In the genomic region with DNA sequence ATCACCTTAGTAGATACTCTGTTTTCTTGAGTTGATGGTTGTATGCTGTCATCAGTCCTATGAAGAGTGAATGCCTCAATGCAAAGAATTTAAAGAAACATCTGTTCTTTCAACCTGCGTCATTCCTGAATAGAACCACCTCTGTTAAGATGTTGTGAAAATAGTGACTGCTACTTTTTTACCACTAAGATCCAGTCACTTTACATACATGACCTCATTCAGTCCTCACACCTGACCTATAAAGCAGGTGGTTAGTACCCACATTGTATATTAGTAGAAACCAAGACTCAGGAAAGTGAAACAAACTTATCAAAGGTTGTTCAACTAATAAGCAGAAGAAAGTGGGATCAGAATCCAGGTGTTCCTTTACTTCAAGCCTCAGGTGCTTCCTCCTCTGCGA, we compare ENCODE assay signal across 17 cellular contexts.
A peak's percentile ranks its signal among the peaks of the same experiment; 100 is the strongest.
DNase-seq lines count a peak whose midpoint lies in the region; ATAC-seq and TF ChIP-seq lines count a peak whose summit lies in the region.
"Had no signal": no experiment of that assay in that cellular context is flagged by ENCODE, and none has a peak within 500 bp of the region (broad histone marks: within the 10 kb centered on the region; RNA-seq: fewer than 3 reads in every experiment).

No MANE protein-coding gene starts in this region.

- H3K27me3 ChIP-seq in breast epithelium (no peaks in the 10 kb centered on the region), sigmoid colon (no peaks in the 10 kb centered on the region)
- H3K27me3 ChIP-seq: upper lobe of right lung had no signal

- no peak for DNase-seq in MCF 10A (ENCODE audit: unreplicated experiment)
- no peak for DNase-seq in breast epithelium (ENCODE audit: low spot score in 2 of 2)
- no peak for DNase-seq in DMS53 (lab: John Stamatoyannopoulos, UW)
- DNase-seq in retina, result no peak
- no peak for DNase-seq in sigmoid colon
- DNase-seq: CD8-positive, alpha-beta memory T cell; hippocampal formation; lower lobe of right lung; NCI-H2029 treated with DMSO at 0.1 percent for 48 hours; NK-92 treated with Interleukin-12 subunit alpha and Interleukin-12 subunit beta, amount 100 ng/mL, for 24 hours; upper lobe of right lung had no signal

- no peaks in the 10 kb centered on the region for H3K27me3 Mint-ChIP-seq in MCF 10A (ENCODE audit: insufficient read depth, unreplicated experiment)
- no peaks in the 10 kb centered on the region for H3K27me3 Mint-ChIP-seq in stimulated activated memory B cell treated with anti-CD40 and anti-IgM and Interleukin-4, amounts not matched to agents 10 μg/mL and 1 μg/mL and 100 μg/mL, for 72 hours
- H3K27me3 Mint-ChIP-seq: CD8-positive, alpha-beta memory T cell had no signal

- TF ChIP-seq POLR2A in breast epithelium (IDR thresholded peaks at IDR 0.05) (no peak), sigmoid colon (IDR thresholded peaks at IDR 0.05) (no peak)

- TSS peak; percentile 70 for BruUV-seq in MCF 10A (replicated peaks; lab: Mats Ljungman, UMichigan)

- H3K4me1 Mint-ChIP-seq in MCF 10A (ENCODE audit: insufficient read depth, unreplicated experiment), result peaks cover 27% of the 10 kb centered on the region
- H3K4me1 Mint-ChIP-seq in stimulated activated memory B cell treated with anti-CD40 and anti-IgM and Interleukin-4, amounts not matched to agents 10 μg/mL and 1 μg/mL and 100 μg/mL, for 72 hours, result no peaks in the 10 kb centered on the region
- H3K4me1 Mint-ChIP-seq: CD8-positive, alpha-beta memory T cell; WTC11 had no signal

- 53 to 74% methylated on average over 2 of the region's 2 CpGs for WGBS in sigmoid colon, 2 donors

- CTCF ChIA-PET in MCF 10A (lab: Yijun Ruan, JAX), result no interaction called here

- H3K4me3 Mint-ChIP-seq in MCF 10A (ENCODE audit: unreplicated experiment), result no peak overlapping the region
- no peak overlapping the region for H3K4me3 Mint-ChIP-seq in stimulated activated memory B cell treated with anti-CD40 and anti-IgM and Interleukin-4, amounts not matched to agents 10 μg/mL and 1 μg/mL and 100 μg/mL, for 72 hours
- H3K4me3 Mint-ChIP-seq: CD8-positive, alpha-beta memory T cell; WTC11 had no signal

- H3K4me3 ChIP-seq in breast epithelium (no peak overlapping the region), sigmoid colon (no peak overlapping the region)
- H3K4me3 ChIP-seq: lower lobe of right lung, upper lobe of right lung had no signal

- H3K36me3 ChIP-seq in breast epithelium, result peaks cover 4% of the 10 kb centered on the region
- H3K36me3 ChIP-seq in sigmoid colon, result peaks cover 0 to 42% (median 4%) of the 10 kb centered on the region in 4 donors
- H3K36me3 ChIP-seq: lower lobe of right lung, upper lobe of right lung had no signal

- H3K4me1 ChIP-seq in breast epithelium (no peaks in the 10 kb centered on the region), sigmoid colon (no peaks in the 10 kb centered on the region)
- H3K4me1 ChIP-seq: lower lobe of right lung, upper lobe of right lung had no signal

- POLR2A ChIA-PET in MCF 10A (lab: Yijun Ruan, JAX), result no interaction called here

- peak; percentile 81 for ATAC-seq in HG02763 (IDR thresholded peaks at IDR 0.05; ENCODE audit: unreplicated experiment)
- peak; percentile 82 for ATAC-seq in HG03439 (IDR thresholded peaks at IDR 0.05; ENCODE audit: unreplicated experiment)
- ATAC-seq in stimulated activated memory B cell treated with anti-CD40 and anti-IgM and Interleukin-4, amounts not matched to agents 10 μg/mL and 1 μg/mL and 100 μg/mL, for 72 hours, result peak; percentile 38
- ATAC-seq: lower lobe of right lung, SK-N-SH treated with all-trans-retinoic acid at 6 μM for 48 hours, upper lobe of right lung, WTC11 had no signal

- intact Hi-C loops in MCF 10A (cut with micrococcal nuclease), result no loop called here
- intact Hi-C loops in breast epithelium (cut with DNase I; ENCODE audit: low total_unique reads), result no loop called here
- intact Hi-C loops in sigmoid colon (cut with DNase I), result no loop called here

- H3K9me3 ChIP-seq in breast epithelium, result no peaks in the 10 kb centered on the region
- H3K9me3 ChIP-seq in sigmoid colon, result no peaks in the 10 kb centered on the region
- H3K9me3 ChIP-seq: lower lobe of right lung, upper lobe of right lung had no signal

- H3K27ac ChIP-seq in breast epithelium (no peak overlapping the region), sigmoid colon (no peak overlapping the region)
- H3K27ac ChIP-seq: 22Rv1, lower lobe of right lung, upper lobe of right lung had no signal

- H3K27ac Mint-ChIP-seq in MCF 10A (ENCODE audit: low read depth, unreplicated experiment), result no peak overlapping the region
- no peak overlapping the region for H3K27ac Mint-ChIP-seq in stimulated activated memory B cell treated with anti-CD40 and anti-IgM and Interleukin-4, amounts not matched to agents 10 μg/mL and 1 μg/mL and 100 μg/mL, for 72 hours
- H3K27ac Mint-ChIP-seq: CD8-positive, alpha-beta memory T cell; WTC11 had no signal

- peaks cover 82% of the 10 kb centered on the region for H3K36me3 Mint-ChIP-seq in MCF 10A (ENCODE audit: insufficient read depth, unreplicated experiment)
- H3K36me3 Mint-ChIP-seq in stimulated activated memory B cell treated with anti-CD40 and anti-IgM and Interleukin-4, amounts not matched to agents 10 μg/mL and 1 μg/mL and 100 μg/mL, for 72 hours, result no peaks in the 10 kb centered on the region
- H3K36me3 Mint-ChIP-seq: CD8-positive, alpha-beta memory T cell; WTC11 had no signal

- TF ChIP-seq CTCF in MCF 10A (IDR thresholded peaks at IDR 0.05; ENCODE audit: unreplicated experiment), result no peak
- no peak for TF ChIP-seq CTCF in breast epithelium (IDR thresholded peaks at IDR 0.05)
- TF ChIP-seq CTCF in sigmoid colon (IDR thresholded peaks at IDR 0.05), result no peak

- TF ChIP-seq EP300 in sigmoid colon (IDR thresholded peaks at IDR 0.05), result no peak

- no peaks in the 10 kb centered on the region for H3K9me3 Mint-ChIP-seq in MCF 10A (ENCODE audit: unreplicated experiment)
- H3K9me3 Mint-ChIP-seq in stimulated activated memory B cell treated with anti-CD40 and anti-IgM and Interleukin-4, amounts not matched to agents 10 μg/mL and 1 μg/mL and 100 μg/mL, for 72 hours, result no peaks in the 10 kb centered on the region
- H3K9me3 Mint-ChIP-seq: WTC11 had no signal
